ENCODE assay signal across 18 cellular contexts in genomic region chr7:147400221-147400689, GRCh38.
DNase-seq lines count a peak whose midpoint lies in the region; ATAC-seq, FAIRE-seq and TF ChIP-seq lines count a peak whose summit lies in the region.
"Had no signal": no experiment of that assay in that cellular context is flagged by ENCODE, and none has a peak within 500 bp of the region (broad histone marks: within the 10 kb centered on the region; RNA-seq: fewer than 3 reads in every experiment).

No MANE protein-coding gene starts in this region.

- no peak for ATAC-seq in HG03378 (IDR thresholded peaks at IDR 0.05; ENCODE audit: unreplicated experiment)
- ATAC-seq in activated CD8-positive, alpha-beta T cell treated with anti-CD3 and anti-CD28 coated beads for 36 hours = no peak

- H3K4me3 ChIP-seq in AG10803 (ENCODE audit: low read length) (peak overlapping the region; percentile 39), osteoblast (ENCODE audit: insufficient read depth, low read length) (peak overlapping the region; percentile 64)

- DNase-seq in AG10803 (ENCODE audit: low read depth) (peak; percentile 96), RCC 7860 (ENCODE audit: low spot score) (peak; percentile 78), fibroblast of peridontal ligament (ENCODE audit: extremely low read depth) (peak; percentile 89), osteoblast (ENCODE audit: insufficient read length, low spot score, missing footprints) (peak; percentile 41), NCI-H2029 treated with DMSO at 0.1 percent for 48 hours (lab: John Stamatoyannopoulos, UW) (no peak), cortex of kidney (lab: John Stamatoyannopoulos, UW) (no peak)
- no peak for DNase-seq in activated CD8-positive, alpha-beta T cell treated with anti-CD3 and anti-CD28 coated beads for 36 hours
- DNase-seq: activated CD4-positive, alpha-beta T cell treated with anti-CD3 and anti-CD28 coated beads, Interleukin-2, amount 10 ng/mL, durations not matched to agents 7 days and 5 days; DMS53; erythroblast; midbrain; NCI-H146; NCI-H526 treated with DMSO at 0.1 percent for 48 hours; trophoblast cell had no signal

- H3K27ac Mint-ChIP-seq in activated CD8-positive, alpha-beta T cell treated with anti-CD3 and anti-CD28 coated beads for 36 hours = no peak overlapping the region
- H3K27ac Mint-ChIP-seq: activated CD4-positive, alpha-beta T cell treated with anti-CD3 and anti-CD28 coated beads, Interleukin-2, amount 10 ng/mL, durations not matched to agents 7 days and 5 days; activated T-helper 1 cell treated with anti-CD3 and anti-CD28 coated beads, Interleukin-12 subunit alpha, Interleukin-12 subunit beta, Interleukin-2, Interleukin-4 antibody, amounts not matched to agents 30 ng/mL and 10 ng/mL and 1 ng/mL, durations not matched to agents 14 hours and 24 hours and 36 hours had no signal

- H3K9me3 Mint-ChIP-seq in activated CD8-positive, alpha-beta T cell treated with anti-CD3 and anti-CD28 coated beads for 36 hours = peaks cover 7% of the 10 kb centered on the region

- intact Hi-C loops in activated CD8-positive, alpha-beta T cell treated with anti-CD3 and anti-CD28 coated beads for 36 hours (cut with micrococcal nuclease) = no loop called here

- POLR2A ChIA-PET in activated CD8-positive, alpha-beta T cell treated with anti-CD3 and anti-CD28 coated beads for 36 hours (lab: Charles Lee) = no interaction called here

- H3K4me2 ChIP-seq in osteoblast (ENCODE audit: insufficient read depth, low read length) = peak overlapping the region; percentile 80

- no peak overlapping the region for H3K4me3 Mint-ChIP-seq in activated CD8-positive, alpha-beta T cell treated with anti-CD3 and anti-CD28 coated beads for 36 hours
- H3K4me3 Mint-ChIP-seq: activated CD4-positive, alpha-beta T cell treated with anti-CD3 and anti-CD28 coated beads, Interleukin-2, amount 10 ng/mL, durations not matched to agents 7 days and 5 days; activated T-helper 1 cell treated with anti-CD3 and anti-CD28 coated beads, Interleukin-12 subunit alpha, Interleukin-12 subunit beta, Interleukin-2, Interleukin-4 antibody, amounts not matched to agents 30 ng/mL and 10 ng/mL and 1 ng/mL, durations not matched to agents 14 hours and 24 hours and 36 hours had no signal

- peak overlapping the region; percentile 84 for H2AFZ ChIP-seq in osteoblast (ENCODE audit: low read length)
- H2AFZ ChIP-seq: parathyroid adenoma had no signal

- H3K4me1 ChIP-seq in osteoblast (ENCODE audit: insufficient read depth, low read length) = peaks cover 15% of the 10 kb centered on the region
- H3K4me1 ChIP-seq: parathyroid adenoma had no signal

- H3K27ac ChIP-seq in osteoblast (ENCODE audit: low read depth, low read length) = peak overlapping the region; percentile 65
- H3K27ac ChIP-seq: parathyroid adenoma had no signal

- H3K27me3 Mint-ChIP-seq in activated CD8-positive, alpha-beta T cell treated with anti-CD3 and anti-CD28 coated beads for 36 hours = no peaks in the 10 kb centered on the region
- H3K27me3 Mint-ChIP-seq: activated CD4-positive, alpha-beta T cell treated with anti-CD3 and anti-CD28 coated beads, Interleukin-2, amount 10 ng/mL, durations not matched to agents 7 days and 5 days had no signal

- H3K27me3 ChIP-seq in osteoblast (ENCODE audit: insufficient read depth, low read length) = no peaks in the 10 kb centered on the region

- H3K79me2 ChIP-seq in osteoblast (ENCODE audit: insufficient read depth, low read length) = no peaks in the 10 kb centered on the region
- H3K79me2 ChIP-seq: parathyroid adenoma had no signal

- no peaks in the 10 kb centered on the region for H4K20me1 ChIP-seq in osteoblast (ENCODE audit: insufficient read depth, low read length)

- no peaks in the 10 kb centered on the region for H3K36me3 Mint-ChIP-seq in activated CD8-positive, alpha-beta T cell treated with anti-CD3 and anti-CD28 coated beads for 36 hours (ENCODE audit: low read depth)

- H3K9me3 ChIP-seq in osteoblast (ENCODE audit: low read depth, low read length) = no peaks in the 10 kb centered on the region

- peak; percentile 89 for FAIRE-seq in RCC 7860 (lab: Jason Lieb, UNC)
- FAIRE-seq: GM12892 had no signal

- no peak for TF ChIP-seq CTCF in AG10803 (conservative IDR thresholded peaks at IDR 0.05; ENCODE audit: low read length)
- no peak for TF ChIP-seq CTCF in osteoblast (IDR thresholded peaks at IDR 0.05; ENCODE audit: extremely low read depth, low read depth, low read length)
- TF ChIP-seq CTCF in activated CD8-positive, alpha-beta T cell treated with anti-CD3 and anti-CD28 coated beads for 36 hours (IDR thresholded peaks at IDR 0.05) = no peak

- no peaks in the 10 kb centered on the region for H3K36me3 ChIP-seq in osteoblast (ENCODE audit: insufficient read depth, low read length)

- CTCF ChIA-PET in activated CD8-positive, alpha-beta T cell treated with anti-CD3 and anti-CD28 coated beads for 36 hours (lab: Charles Lee) = no interaction called here

- H3K4me1 Mint-ChIP-seq in activated CD8-positive, alpha-beta T cell treated with anti-CD3 and anti-CD28 coated beads for 36 hours (ENCODE audit: low read depth) = no peaks in the 10 kb centered on the region
- H3K4me1 Mint-ChIP-seq: activated CD4-positive, alpha-beta T cell treated with anti-CD3 and anti-CD28 coated beads, Interleukin-2, amount 10 ng/mL, durations not matched to agents 7 days and 5 days had no signal

Comparison
In these comparisons a context has a peak if more than half of its experiments do, and no peak if none do; other contexts are left out.
1. DNase-seq: peak in AG10803 (single experiment), RCC 7860 (single experiment), fibroblast of peridontal ligament (single experiment) and osteoblast (single experiment); none in NCI-H2029 treated with DMSO at 0.1 percent for 48 hours (single experiment), cortex of kidney (single experiment) and activated CD8-positive, alpha-beta T cell treated with anti-CD3 and anti-CD28 coated beads for 36 hours (single experiment).